21 cellular contexts compared by ENCODE assay signal in genomic region chr14:50360851-50361250, GRCh38. TPM values are rescaled to one million over a fixed set of nuclear protein-coding genes. Genes with fewer than 3 reads are reported as not detected.
DNase-seq lines count a peak whose midpoint lies in the region; ATAC-seq and TF ChIP-seq lines count a peak whose summit lies in the region.
"Had no signal": no experiment of that assay in that cellular context is flagged by ENCODE, and none has a peak within 500 bp of the region (broad histone marks: within the 10 kb centered on the region; RNA-seq: fewer than 3 reads in every experiment).

No MANE protein-coding gene starts in this region.

- no peaks in the 10 kb centered on the region for H3K27me3 Mint-ChIP-seq in CD4-positive, alpha-beta T cell
- H3K27me3 Mint-ChIP-seq in effector memory CD8-positive, alpha-beta T cell = no peaks in the 10 kb centered on the region

- no peak for ATAC-seq in CD4-positive, alpha-beta T cell (ENCODE audit: poor library complexity)
- ATAC-seq in omental fat pad (ENCODE audit: low FRiP score) = peak; percentile 21
- ATAC-seq in effector memory CD8-positive, alpha-beta T cell (replicated peaks) = no peak
- ATAC-seq: A549 had no signal

- no peak overlapping the region for H3K4me3 ChIP-seq in esophagus (ENCODE audit: low read depth in 1 of 2, low read length in 2 of 2)
- H3K4me3 ChIP-seq: A549 had no signal

- H3K27ac Mint-ChIP-seq in CD4-positive, alpha-beta T cell = no peak overlapping the region
- no peak overlapping the region for H3K27ac Mint-ChIP-seq in effector memory CD8-positive, alpha-beta T cell

- CTCF ChIA-PET in CD4-positive, alpha-beta T cell (lab: Charles Lee) = no interaction called here

- 47 to 71% methylated on average over 2 of the region's 2 CpGs for WGBS in esophagus, 2 donors

- no peak for TF ChIP-seq CTCF in CD4-positive, alpha-beta T cell (IDR thresholded peaks at IDR 0.05)
- TF ChIP-seq CTCF in VCaP (conservative IDR thresholded peaks at IDR 0.05) = no peak
- no peak for TF ChIP-seq CTCF in omental fat pad (IDR thresholded peaks at IDR 0.05)

- H3K9me3 Mint-ChIP-seq in CD4-positive, alpha-beta T cell = peaks cover 2% of the 10 kb centered on the region
- no peaks in the 10 kb centered on the region for H3K9me3 Mint-ChIP-seq in effector memory CD8-positive, alpha-beta T cell

- peaks cover 0 to 8% of the 10 kb centered on the region in 2 donors for H3K4me1 ChIP-seq in esophagus (ENCODE audit: control insufficient read depth in 2 of 2, insufficient read depth in 2 of 2, low read length in 1 of 2)
- H3K4me1 ChIP-seq: BE2C had no signal

- no peaks in the 10 kb centered on the region for H3K27me3 ChIP-seq in CD4-positive, alpha-beta T cell (ENCODE audit: control insufficient read depth, insufficient read depth, low read length)
- no peaks in the 10 kb centered on the region for H3K27me3 ChIP-seq in esophagus (ENCODE audit: control insufficient read depth in 1 of 2, insufficient read depth in 2 of 2, low read length in 2 of 2)
- H3K27me3 ChIP-seq: BE2C had no signal

- peaks cover 49% of the 10 kb centered on the region for H3K36me3 Mint-ChIP-seq in CD4-positive, alpha-beta T cell (ENCODE audit: low read depth)
- H3K36me3 Mint-ChIP-seq in effector memory CD8-positive, alpha-beta T cell (ENCODE audit: insufficient read depth) = peaks cover 17% of the 10 kb centered on the region

- H3K36me3 ChIP-seq in esophagus (ENCODE audit: control insufficient read depth in 2 of 2, insufficient read depth in 2 of 2, low read length in 1 of 2) = no peaks in the 10 kb centered on the region
- H3K36me3 ChIP-seq: BE2C had no signal

- H3K4me3 Mint-ChIP-seq in CD4-positive, alpha-beta T cell = peak overlapping the region; percentile 13
- no peak overlapping the region for H3K4me3 Mint-ChIP-seq in effector memory CD8-positive, alpha-beta T cell

- no peaks in the 10 kb centered on the region for H3K9me3 ChIP-seq in CD4-positive, alpha-beta T cell (ENCODE audit: control insufficient read depth, low read length)
- H3K9me3 ChIP-seq in esophagus (ENCODE audit: control insufficient read depth in 2 of 2, insufficient read depth in 1 of 2, low read depth in 1 of 2, low read length in 1 of 2) = no peaks in the 10 kb centered on the region
- H3K9me3 ChIP-seq: A549, BE2C had no signal

- POLR2A ChIA-PET in CD4-positive, alpha-beta T cell (lab: Charles Lee) = interaction anchor here (0.6 kb wide), 1 partner anchor 77 kb away, joined by 3 read pairs; no protein-coding TSS in a partner anchor

- intact Hi-C loops in CD4-positive, alpha-beta T cell (cut with DNase I, micrococcal nuclease) = loop anchor here in 1 of 2 experiments (5.0 kb wide), 1 partner anchor 36 kb away; the partner anchor contains the start of gene CDKL1

- peaks cover 36% of the 10 kb centered on the region for H3K4me1 Mint-ChIP-seq in CD4-positive, alpha-beta T cell (ENCODE audit: low read depth)
- H3K4me1 Mint-ChIP-seq in effector memory CD8-positive, alpha-beta T cell (ENCODE audit: low read depth in 2 of 2) = peaks cover 19 to 31% of the 10 kb centered on the region in 2 donors

- DNase-seq in CD4-positive, alpha-beta T cell = no peak
- no peak for DNase-seq in omental fat pad (ENCODE audit: low spot score)
- DNase-seq in effector memory CD8-positive, alpha-beta T cell = no peak
- DNase-seq in NCI-H510A (lab: John Stamatoyannopoulos, UW) = no peak
- DNase-seq in stimulated activated CD4-positive, alpha-beta T cell treated with anti-CD3 and anti-CD28 coated beads, Interleukin-2, amount 100 ng/mL, for 24 hours = no peak
- DNase-seq: BE2C, EL, GF-D8, GOT3, HCEC 1CT, IMR-90, MV-4-11, NCI-H1105 treated with DMSO at 0.1 percent for 48 hours, NCI-H2081 treated with DMSO at 0.1 percent for 48 hours, NCI-H2171 treated with DMSO at 0.1 percent for 48 hours, NCI-H526, Right ventricle myocardium superior had no signal

- H3K27ac ChIP-seq in CD4-positive, alpha-beta T cell (ENCODE audit: low read depth, low read length) = no peak overlapping the region
- H3K27ac ChIP-seq in VCaP (peak overlapping the region; percentile 46; the same call in 1 of the 2 replicates), esophagus (ENCODE audit: low read depth in 2 of 2, low read length in 1 of 2) (peak overlapping the region; percentile 38 to 79)
- H3K27ac ChIP-seq: A549, KMS-11 had no signal

RNA-seq across cellular contexts. Expression of gene CDKL1, which starts 35.8 kb away (rescaled TPM):
- 1 to 10 TPM; 2.4 to 2.8 TPM for total RNA-seq in CD4-positive, alpha-beta T cell
- polyA plus RNA-seq in esophagus = 1 to 10 TPM; 1.6 to 1.7 TPM
- 10 to 100 TPM; 27.7 to 44.3 (median 36.7) TPM for total RNA-seq in omental fat pad

RNA-seq across cellular contexts. Expression of gene DMAC2L, which starts 48.7 kb away (rescaled TPM):
- total RNA-seq in CD4-positive, alpha-beta T cell = 10 to 100 TPM; 10.8 to 13.4 TPM
- 10 to 100 TPM; 16.0 to 18.9 TPM for polyA plus RNA-seq in esophagus
- 10 to 100 TPM; 16.5 to 19.1 (median 17.4) TPM for total RNA-seq in omental fat pad

RNA-seq across cellular contexts. Expression of gene L2HGDH, which starts 48.8 kb away (rescaled TPM):
- total RNA-seq in CD4-positive, alpha-beta T cell = 1 to 10 TPM; 1.7 to 3.1 TPM
- 1 to 10 TPM; 1.9 to 4.6 TPM for polyA plus RNA-seq in esophagus
- 1 to 10 TPM; 2.3 to 6.2 (median 4.5) TPM for total RNA-seq in omental fat pad

Comparison
In these comparisons a context has a peak if more than half of its experiments do, and no peak if none do; other contexts are left out.
1. RNA of gene CDKL1, which starts 35.8 kb away (total RNA-seq): 27.7 to 44.3 TPM in omental fat pad; 2.4 to 2.8 TPM in CD4-positive, alpha-beta T cell; every median in the first group is over 4 times any median in the second.